12 cellular contexts compared by ENCODE assay signal in genomic region chr16:1774456-1774795, GRCh38. TPM values are rescaled to one million over a fixed set of nuclear protein-coding genes. Genes with fewer than 3 reads are reported as not detected.
DNase-seq lines count a peak whose midpoint lies in the region; ATAC-seq and TF ChIP-seq lines count a peak whose summit lies in the region.
"Had no signal": no experiment of that assay in that cellular context is flagged by ENCODE, and none has a peak within 500 bp of the region (broad histone marks: within the 10 kb centered on the region; RNA-seq: fewer than 3 reads in every experiment).

No MANE protein-coding gene starts in this region.

- no peaks in the 10 kb centered on the region for H3K9me3 ChIP-seq in left ventricle myocardium inferior (replicated peaks)
- no peaks in the 10 kb centered on the region for H3K9me3 ChIP-seq in adrenal gland (replicated peaks in 1 of 3)
- H3K9me3 ChIP-seq in vagina, result no peaks in the 10 kb centered on the region

- no peak for DNase-seq in left ventricle myocardium inferior
- no peak for DNase-seq in Right ventricle myocardium inferior (ENCODE audit: missing footprints)
- DNase-seq in adrenal gland, result no peak
- DNase-seq in kidney epithelial cell (ENCODE audit: low read depth), result no peak
- no peak for DNase-seq in vagina (ENCODE audit: extremely low spot score in 2 of 2)
- DNase-seq in NCI-H1436 (lab: John Stamatoyannopoulos, UW), result no peak
- DNase-seq: activated CD4-positive, CD25-positive, alpha-beta regulatory T cell; DMS153; NCI-H187; stimulated activated CD4-positive, alpha-beta T cell treated with anti-CD3 and anti-CD28 coated beads, Interleukin-12 subunit alpha, Interleukin-12 subunit beta, amount 100 ng/mL, for 4 hours had no signal

- WGBS in adrenal gland, 4 donors, result 77 to 85% (median 79%) methylated on average over 2 to 7 of the region's 7 CpGs

- intact Hi-C loops in left ventricle myocardium inferior (cut with micrococcal nuclease) (no loop called here), Right ventricle myocardium inferior (cut with DNase I) (no loop called here), adrenal gland (cut with DNase I) (loop anchor here in 1 of 2 donors (5.0 kb wide), 1 partner anchor 53 kb away; the partner anchor contains the start of genes FAHD1 and HAGH), vagina (cut with DNase I) (loop anchor here (5.0 kb wide), 1 partner anchor 67 kb away; the partner anchor contains the start of gene MAPK8IP3)

- H3K27me3 ChIP-seq in left ventricle myocardium inferior (ENCODE audit: low read depth), result no peaks in the 10 kb centered on the region
- no peaks in the 10 kb centered on the region for H3K27me3 ChIP-seq in adrenal gland
- no peaks in the 10 kb centered on the region for H3K27me3 ChIP-seq in kidney epithelial cell (ENCODE audit: control insufficient read depth, insufficient read depth, low read length)
- no peaks in the 10 kb centered on the region for H3K27me3 ChIP-seq in vagina

- ATAC-seq in Right ventricle myocardium inferior (no peak), HG03025 (IDR thresholded peaks at IDR 0.05; ENCODE audit: low FRiP score, unreplicated experiment) (no peak), GM21737 (IDR thresholded peaks at IDR 0.05; ENCODE audit: unreplicated experiment) (no peak)

- H3K36me3 ChIP-seq in left ventricle myocardium inferior (peaks cover 42% of the 10 kb centered on the region), adrenal gland (replicated peaks in 1 of 2) (peaks cover 0 to 39% of the 10 kb centered on the region in 2 donors), kidney epithelial cell (ENCODE audit: control insufficient read depth, insufficient read depth, low read length) (no peaks in the 10 kb centered on the region), vagina (peaks cover 0 to 30% of the 10 kb centered on the region in 2 donors)

- H3K4me1 ChIP-seq in left ventricle myocardium inferior (peaks cover 65% of the 10 kb centered on the region), adrenal gland (replicated peaks in 1 of 2) (peaks cover 26 to 37% of the 10 kb centered on the region in 2 donors), vagina (peaks cover 51% of the 10 kb centered on the region)

- TF ChIP-seq CTCF in left ventricle myocardium inferior (IDR thresholded peaks at IDR 0.05; ENCODE audit: borderline replicate concordance) (no peak), adrenal gland (IDR thresholded peaks at IDR 0.05) (no peak), kidney epithelial cell (IDR thresholded peaks at IDR 0.05; ENCODE audit: insufficient read depth, low read length, poor library complexity, severe bottlenecking) (no peak), vagina (IDR thresholded peaks at IDR 0.05) (no peak)

- H3K27ac ChIP-seq in left ventricle myocardium inferior (replicated peaks), result no peak overlapping the region
- peak overlapping the region in 3 of 5 donors; percentile 87 to 93 (median 92) for H3K27ac ChIP-seq in adrenal gland
- no peak overlapping the region for H3K27ac ChIP-seq in vagina

- H3K4me3 ChIP-seq in left ventricle myocardium inferior (peak overlapping the region; percentile 92), adrenal gland (peak overlapping the region in 1 of 4 donors; percentile 91), kidney epithelial cell (ENCODE audit: low read depth, low read length) (peak overlapping the region; percentile 92), vagina (peak overlapping the region; percentile 82)

- no peak for TF ChIP-seq POLR2A in adrenal gland (IDR thresholded peaks at IDR 0.05)
- TF ChIP-seq POLR2A in vagina (IDR thresholded peaks at IDR 0.05), result no peak

RNA-seq across cellular contexts. Expression of gene MRPS34, which starts 1.5 kb away (rescaled TPM):
- total RNA-seq in left ventricle myocardium inferior (78.0 TPM), Right ventricle myocardium inferior (80.8 TPM), adrenal gland (100 to 1,000 TPM; 138 to 226 (median 154) TPM), kidney epithelial cell (94.9 and 108 TPM in 2 replicates), vagina (89.6 TPM)
- polyA plus RNA-seq in adrenal gland, result 100 to 1,000 TPM in 1 of 3 donors, 10 to 100 TPM in 2; 84.3 to 113 (median 95.6) TPM

RNA-seq across cellular contexts. Expression of gene EME2, which starts 1.8 kb away (rescaled TPM):
- total RNA-seq in left ventricle myocardium inferior, result 7.4 TPM
- 8.2 TPM for total RNA-seq in Right ventricle myocardium inferior
- 10 to 100 TPM in 5 of 8 donors, 1 to 10 TPM in 3; 5.7 to 30.6 (median 19.2) TPM for total RNA-seq in adrenal gland
- polyA plus RNA-seq in adrenal gland, result 10 to 100 TPM in 2 of 3 donors, 1 to 10 TPM in 1; 1.8 to 90.7 (median 38.0) TPM
- 6.8 and 13.6 TPM in 2 replicates for total RNA-seq in kidney epithelial cell
- total RNA-seq in vagina, result 13.5 TPM

RNA-seq across cellular contexts. Expression of gene NME3, which starts 3.1 kb away (rescaled TPM):
- total RNA-seq in left ventricle myocardium inferior (37.0 TPM), Right ventricle myocardium inferior (33.9 TPM), adrenal gland (100 to 1,000 TPM in 7 of 8 donors, 10 to 100 TPM in 1; 82.5 to 319 (median 181) TPM), kidney epithelial cell (44.9 and 45.3 TPM in 2 replicates), vagina (96.0 TPM)
- polyA plus RNA-seq in adrenal gland, result 1,000 to 10,000 TPM in 1 of 3 donors, 100 to 1,000 TPM in 1, under 1 TPM in 1; 0.95 to 1,073 (median 860) TPM

RNA-seq across cellular contexts. Expression of gene SPSB3, which starts 7.9 kb away (rescaled TPM):
- total RNA-seq in left ventricle myocardium inferior (36.8 TPM), Right ventricle myocardium inferior (36.1 TPM), adrenal gland (100 to 1,000 TPM in 5 of 8 donors, 10 to 100 TPM in 3; 47.7 to 158 (median 107) TPM), kidney epithelial cell (60.6 and 78.2 TPM in 2 replicates), vagina (75.9 TPM)
- polyA plus RNA-seq in adrenal gland, result 100 to 1,000 TPM in 2 of 3 donors, 1 to 10 TPM in 1; 8.3 to 297 (median 238) TPM

RNA-seq across cellular contexts. Expression of gene NUBP2, which starts 8.3 kb away (rescaled TPM):
- total RNA-seq in left ventricle myocardium inferior (36.2 TPM), Right ventricle myocardium inferior (37.9 TPM), adrenal gland (100 to 1,000 TPM in 4 of 8 donors, 10 to 100 TPM in 4; 51.3 to 252 (median 90.7) TPM), kidney epithelial cell (145 and 187 TPM in 2 replicates), vagina (40.8 TPM)
- polyA plus RNA-seq in adrenal gland, result 10 to 100 TPM in 2 of 3 donors, 1 to 10 TPM in 1; 3.0 to 84.8 (median 78.6) TPM

Comparison
In these comparisons a context has a peak if more than half of its experiments do, and no peak if none do; other contexts are left out.
1. H3K27ac ChIP-seq: peak in adrenal gland (3 of 5); none in left ventricle myocardium inferior (single experiment) and vagina (single experiment).